ENCODE assay signal across 11 cellular contexts in the genomic region with DNA sequence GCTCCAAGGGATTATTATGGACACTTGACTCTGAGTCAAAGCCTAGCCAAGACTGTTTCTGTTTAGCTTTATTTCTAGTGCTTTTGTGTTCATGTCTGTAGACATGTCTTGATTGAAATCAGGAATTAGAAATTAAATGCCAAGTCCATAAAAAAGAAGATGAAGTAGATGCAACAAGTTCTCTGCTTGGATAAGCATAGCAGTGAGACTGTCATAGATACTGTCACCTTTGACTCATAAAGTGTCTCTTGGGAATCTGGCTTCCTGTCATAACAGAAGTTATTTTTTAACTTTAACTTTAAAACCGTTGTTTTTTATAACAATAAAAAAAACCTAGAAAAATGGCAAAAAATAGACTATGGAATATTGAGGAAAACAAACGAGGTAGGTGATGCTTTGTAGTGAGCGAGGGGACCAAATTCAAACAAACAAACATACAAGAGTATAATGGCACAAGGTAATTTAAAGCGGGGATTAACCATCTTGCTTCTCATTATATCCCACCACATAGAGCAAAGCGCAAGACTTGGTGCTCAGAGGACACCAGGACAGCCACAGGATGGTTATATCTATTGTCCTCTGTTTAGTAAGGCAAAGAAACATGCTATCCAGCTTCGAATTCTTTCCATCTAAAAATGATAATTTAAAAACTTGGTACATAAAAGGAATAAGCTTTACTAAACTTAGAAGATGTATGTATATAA.
A peak's percentile ranks its signal among the peaks of the same experiment; 100 is the strongest.
DNase-seq lines count a peak whose midpoint lies in the region; ATAC-seq and TF ChIP-seq lines count a peak whose summit lies in the region.
"Had no signal": no experiment of that assay in that cellular context is flagged by ENCODE, and none has a peak within 500 bp of the region (broad histone marks: within the 10 kb centered on the region; RNA-seq: fewer than 3 reads in every experiment).

No MANE protein-coding gene starts in this region.

- no peak overlapping the region for H3K4me3 Mint-ChIP-seq in activated naive CD8-positive, alpha-beta T cell treated with anti-CD3 and anti-CD28 coated beads, Interleukin-2, amount 50 U/mL, for 24 hours

- H3K4me1 Mint-ChIP-seq in activated naive CD8-positive, alpha-beta T cell treated with anti-CD3 and anti-CD28 coated beads, Interleukin-2, amount 50 U/mL, for 24 hours: peaks cover 74% of the 10 kb centered on the region

- no peak for TF ChIP-seq CTCF in BE2C (IDR thresholded peaks at IDR 0.05; ENCODE audit: low read depth, low read length)

- H3K27ac Mint-ChIP-seq in activated naive CD8-positive, alpha-beta T cell treated with anti-CD3 and anti-CD28 coated beads, Interleukin-2, amount 50 U/mL, for 24 hours: peak overlapping the region; percentile 73

- H3K27me3 Mint-ChIP-seq in activated naive CD8-positive, alpha-beta T cell treated with anti-CD3 and anti-CD28 coated beads, Interleukin-2, amount 50 U/mL, for 24 hours: no peaks in the 10 kb centered on the region
- H3K27me3 Mint-ChIP-seq: stimulated activated naive CD8-positive, alpha-beta T cell treated with anti-CD3 and anti-CD28 coated beads, Interleukin-15, amount 100 ng/mL, for 72 hours had no signal

- H3K27me3 ChIP-seq in BE2C: no peaks in the 10 kb centered on the region

- H3K36me3 Mint-ChIP-seq in activated naive CD8-positive, alpha-beta T cell treated with anti-CD3 and anti-CD28 coated beads, Interleukin-2, amount 50 U/mL, for 24 hours (ENCODE audit: low read depth): peaks cover 45% of the 10 kb centered on the region

- no peaks in the 10 kb centered on the region for H3K36me3 ChIP-seq in BE2C

- DNase-seq in activated naive CD8-positive, alpha-beta T cell treated with anti-CD3 and anti-CD28 coated beads, Interleukin-2, amount 50 U/mL, for 24 hours: no peak
- DNase-seq in inferior parietal cortex (ENCODE audit: extremely low spot score): no peak
- DNase-seq in MV-4-11 (lab: John Stamatoyannopoulos, UW): no peak
- DNase-seq in BE2C: no peak
- DNase-seq in ureter (ENCODE audit: low spot score): no peak
- DNase-seq: DND-41; NCI-H524; stimulated activated naive CD8-positive, alpha-beta T cell treated with anti-CD3 and anti-CD28 coated beads, Interleukin-15, amount 100 ng/mL, for 72 hours had no signal

- ATAC-seq in GM18508 (IDR thresholded peaks at IDR 0.05; ENCODE audit: insufficient read depth, unreplicated experiment) (peak; percentile 25), GM21381 (IDR thresholded peaks at IDR 0.05; ENCODE audit: unreplicated experiment) (peak; percentile 31), HG03097 (IDR thresholded peaks at IDR 0.05; ENCODE audit: low FRiP score, unreplicated experiment) (peak; percentile 54)
- ATAC-seq in activated naive CD8-positive, alpha-beta T cell treated with anti-CD3 and anti-CD28 coated beads, Interleukin-2, amount 50 U/mL, for 24 hours: no peak
- ATAC-seq: stimulated activated naive CD8-positive, alpha-beta T cell treated with anti-CD3 and anti-CD28 coated beads, Interleukin-15, amount 100 ng/mL, for 72 hours had no signal

- H3K9me3 ChIP-seq in BE2C: no peaks in the 10 kb centered on the region

- no peaks in the 10 kb centered on the region for H3K4me1 ChIP-seq in BE2C

- peaks cover 14% of the 10 kb centered on the region for H3K9me3 Mint-ChIP-seq in activated naive CD8-positive, alpha-beta T cell treated with anti-CD3 and anti-CD28 coated beads, Interleukin-2, amount 50 U/mL, for 24 hours

- no peak overlapping the region for H3K4me3 ChIP-seq in BE2C (ENCODE audit: low read depth, low read length)
